Comparison of ENCODE assay signal across 29 cellular contexts in the genomic region with DNA sequence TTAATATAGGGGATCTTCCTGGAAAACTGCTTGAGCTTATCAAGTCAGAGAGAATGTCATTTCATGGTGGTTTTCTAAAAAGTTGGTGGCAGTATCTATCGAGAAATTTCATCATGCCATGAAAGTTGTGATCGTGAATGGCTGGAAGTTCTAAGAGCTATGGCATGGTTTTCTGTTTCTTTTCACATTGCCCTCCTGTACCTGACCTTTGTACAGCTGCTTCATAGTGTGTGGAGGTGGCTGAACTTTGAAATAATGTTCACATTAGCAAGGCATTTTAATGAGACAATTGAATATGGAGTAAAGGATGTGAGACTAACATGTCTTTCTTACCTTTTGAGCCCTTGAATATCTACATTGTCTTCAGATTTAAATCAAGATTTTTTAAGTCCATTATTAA.
"Had no signal": no experiment of that assay in that cellular context is flagged by ENCODE, and none has a peak within 500 bp of the region (broad histone marks: within the 10 kb centered on the region; RNA-seq: fewer than 3 reads in every experiment).

No MANE protein-coding gene starts in this region.

- H3K4me3 Mint-ChIP-seq: activated CD4-positive, alpha-beta memory T cell treated with anti-CD3 and anti-CD28 coated beads for 36 hours; activated CD4-positive, alpha-beta T cell treated with anti-CD3 and anti-CD28 coated beads for 36 hours; activated CD4-positive, alpha-beta T cell treated with anti-CD3 and anti-CD28 coated beads, Interleukin-2, amount 10 ng/mL, durations not matched to agents 24 days and 14 days; activated CD8-positive, alpha-beta memory T cell treated with anti-CD3 and anti-CD28 coated beads, Interleukin-2, amount 10 ng/mL, durations not matched to agents 7 days and 5 days; activated CD8-positive, alpha-beta T cell treated with anti-CD3 and anti-CD28 coated beads, Interleukin-2, amount 10 ng/mL, durations not matched to agents 7 days and 5 days; activated naive CD8-positive, alpha-beta T cell; activated T-cell treated with anti-CD3 and anti-CD28 coated beads, Interleukin-2, amount 50 U/mL, for 24 hours; activated T-cell treated with anti-CD3 and anti-CD28 coated beads, Interleukin-2, amount 50 U/mL, for 72 hours; central memory CD8-positive, alpha-beta T cell; dendritic cell treated with granulocyte-macrophage colony-stimulating factor and Interleukin-4, amounts not matched to agents 40 ng/mL and 50 ng/mL, for 4 days; effector memory CD8-positive, alpha-beta T cell had no signal

- H3K27me3 ChIP-seq: brain microvascular endothelial cell, esophagus muscularis mucosa, foreskin keratinocyte, gastrocnemius medialis had no signal

- H3K4me1 ChIP-seq: foreskin keratinocyte, gastrocnemius medialis had no signal

- H3K36me3 Mint-ChIP-seq: activated CD4-positive, alpha-beta memory T cell treated with anti-CD3 and anti-CD28 coated beads for 36 hours; activated CD8-positive, alpha-beta memory T cell treated with anti-CD3 and anti-CD28 coated beads, Interleukin-2, amount 10 ng/mL, durations not matched to agents 7 days and 5 days; activated naive CD8-positive, alpha-beta T cell had no signal

- H3K36me3 ChIP-seq: brain microvascular endothelial cell, esophagus muscularis mucosa, gastrocnemius medialis had no signal

- H3K4me1 Mint-ChIP-seq: activated CD4-positive, alpha-beta T cell treated with anti-CD3 and anti-CD28 coated beads for 36 hours; activated CD4-positive, alpha-beta T cell treated with anti-CD3 and anti-CD28 coated beads, Interleukin-2, amount 10 ng/mL, durations not matched to agents 24 days and 14 days; activated CD8-positive, alpha-beta memory T cell treated with anti-CD3 and anti-CD28 coated beads, Interleukin-2, amount 10 ng/mL, durations not matched to agents 7 days and 5 days; central memory CD8-positive, alpha-beta T cell had no signal

- DNase-seq: activated CD4-positive, alpha-beta memory T cell treated with anti-CD3 and anti-CD28 coated beads for 36 hours; activated CD4-positive, alpha-beta T cell treated with anti-CD3 and anti-CD28 coated beads for 36 hours; activated CD4-positive, alpha-beta T cell treated with anti-CD3 and anti-CD28 coated beads, Interleukin-2, amount 10 ng/mL, durations not matched to agents 24 days and 14 days; activated CD4-positive, CD25-positive, alpha-beta regulatory T cell; activated CD4-positive, CD25-positive, alpha-beta regulatory T cell treated with anti-CD3 and anti-CD28 coated beads, Interleukin-2, amount 50 U/mL, for 72 hours; activated CD8-positive, alpha-beta memory T cell treated with anti-CD3 and anti-CD28 coated beads, Interleukin-2, amount 10 ng/mL, durations not matched to agents 7 days and 5 days; activated CD8-positive, alpha-beta memory T cell treated with anti-CD3 and anti-CD28 coated beads, Interleukin-2, amount 50 U/mL, for 4 hours; activated CD8-positive, alpha-beta T cell treated with anti-CD3 and anti-CD28 coated beads, Interleukin-2, amount 10 ng/mL, durations not matched to agents 7 days and 5 days; activated gamma-delta T cell treated with Interleukin-2 at 50 U/mL for 16 hours; activated naive CD4-positive, alpha-beta T cell treated with anti-CD3 and anti-CD28 coated beads, Interleukin-2, amount 50 U/mL, for 16 hours; activated naive CD4-positive, alpha-beta T cell treated with Interleukin-2 at 50 U/mL for 16 hours; activated T-cell treated with anti-CD3 and anti-CD28 coated beads, Interleukin-2, amount 50 U/mL, for 24 hours; activated T-cell treated with anti-CD3 and anti-CD28 coated beads, Interleukin-2, amount 50 U/mL, for 72 hours; amniotic stem cell; anterior cingulate cortex; brain microvascular endothelial cell; dorsolateral prefrontal cortex; effector CD4-positive, alpha-beta T cell; effector memory CD8-positive, alpha-beta T cell; erythroblast; foreskin keratinocyte; gastrocnemius medialis; glutamatergic neuron; T-helper 2 cell had no signal

- H3K27ac ChIP-seq: brain microvascular endothelial cell, coronary artery, dorsolateral prefrontal cortex, esophagus muscularis mucosa, foreskin keratinocyte, gastrocnemius medialis had no signal

- H3K9me3 ChIP-seq: esophagus muscularis mucosa, gastrocnemius medialis had no signal

- H3K27me3 Mint-ChIP-seq: activated CD4-positive, alpha-beta memory T cell treated with anti-CD3 and anti-CD28 coated beads for 36 hours; activated CD4-positive, alpha-beta T cell treated with anti-CD3 and anti-CD28 coated beads for 36 hours; activated CD4-positive, alpha-beta T cell treated with anti-CD3 and anti-CD28 coated beads, Interleukin-2, amount 10 ng/mL, durations not matched to agents 24 days and 14 days; activated CD8-positive, alpha-beta memory T cell treated with anti-CD3 and anti-CD28 coated beads, Interleukin-2, amount 10 ng/mL, durations not matched to agents 7 days and 5 days; activated naive CD8-positive, alpha-beta T cell; activated T-cell treated with anti-CD3 and anti-CD28 coated beads, Interleukin-2, amount 50 U/mL, for 24 hours; central memory CD8-positive, alpha-beta T cell; dendritic cell treated with granulocyte-macrophage colony-stimulating factor and Interleukin-4, amounts not matched to agents 40 ng/mL and 50 ng/mL, for 4 days; effector memory CD8-positive, alpha-beta T cell had no signal

- H3K4me3 ChIP-seq: coronary artery, dorsolateral prefrontal cortex, esophagus muscularis mucosa, gastrocnemius medialis had no signal

- ATAC-seq: activated CD4-positive, alpha-beta T cell treated with anti-CD3 and anti-CD28 coated beads for 36 hours; activated CD8-positive, alpha-beta memory T cell treated with anti-CD3 and anti-CD28 coated beads, Interleukin-2, amount 10 ng/mL, durations not matched to agents 7 days and 5 days; activated CD8-positive, alpha-beta T cell treated with anti-CD3 and anti-CD28 coated beads, Interleukin-2, amount 10 ng/mL, durations not matched to agents 7 days and 5 days; activated T-cell treated with anti-CD3 and anti-CD28 coated beads, Interleukin-2, amount 50 U/mL, for 72 hours; effector memory CD8-positive, alpha-beta T cell; foreskin keratinocyte; gastrocnemius medialis had no signal

- H3K27ac Mint-ChIP-seq: activated CD4-positive, alpha-beta memory T cell treated with anti-CD3 and anti-CD28 coated beads for 36 hours; activated CD4-positive, alpha-beta T cell treated with anti-CD3 and anti-CD28 coated beads for 36 hours; activated CD4-positive, alpha-beta T cell treated with anti-CD3 and anti-CD28 coated beads, Interleukin-2, amount 10 ng/mL, durations not matched to agents 24 days and 14 days; activated CD8-positive, alpha-beta memory T cell treated with anti-CD3 and anti-CD28 coated beads, Interleukin-2, amount 10 ng/mL, durations not matched to agents 7 days and 5 days; activated CD8-positive, alpha-beta T cell treated with anti-CD3 and anti-CD28 coated beads, Interleukin-2, amount 10 ng/mL, durations not matched to agents 7 days and 5 days; activated naive CD8-positive, alpha-beta T cell; activated T-cell treated with anti-CD3 and anti-CD28 coated beads, Interleukin-2, amount 50 U/mL, for 24 hours; activated T-cell treated with anti-CD3 and anti-CD28 coated beads, Interleukin-2, amount 50 U/mL, for 72 hours; dendritic cell treated with granulocyte-macrophage colony-stimulating factor and Interleukin-4, amounts not matched to agents 40 ng/mL and 50 ng/mL, for 4 days; effector memory CD8-positive, alpha-beta T cell had no signal
